Comparison of ENCODE assay signal across 28 cellular contexts in the genomic region with DNA sequence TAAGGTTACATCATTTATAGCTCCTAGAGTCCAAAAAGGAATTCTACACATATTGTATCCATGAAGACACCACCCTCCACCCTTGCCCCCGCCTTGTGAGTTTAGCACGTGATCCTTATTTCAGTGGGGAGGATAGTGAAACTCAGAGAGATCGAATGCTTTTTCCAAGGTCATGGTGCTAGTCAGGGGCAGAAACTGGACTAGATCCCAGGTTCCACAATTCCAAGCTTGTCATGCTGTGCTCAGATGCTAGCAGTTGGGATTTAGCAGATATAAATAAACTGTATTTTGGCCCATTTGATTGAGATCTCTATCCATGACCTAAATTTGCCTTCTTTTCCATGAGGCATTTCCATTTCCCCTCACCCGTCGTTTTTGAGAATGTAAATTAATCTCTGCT.
"Had no signal": no experiment of that assay in that cellular context is flagged by ENCODE, and none has a peak within 500 bp of the region (broad histone marks: within the 10 kb centered on the region; RNA-seq: fewer than 3 reads in every experiment).

No MANE protein-coding gene starts in this region.

- H3K4me1 Mint-ChIP-seq: activated CD4-positive, alpha-beta T cell treated with anti-CD3 and anti-CD28 coated beads for 36 hours; activated CD4-positive, alpha-beta T cell treated with anti-CD3 and anti-CD28 coated beads, Interleukin-2, amount 10 ng/mL, durations not matched to agents 7 days and 5 days; brain; WTC11 had no signal

- ATAC-seq: activated CD4-positive, alpha-beta T cell treated with anti-CD3 and anti-CD28 coated beads for 36 hours; activated CD4-positive, CD25-positive, alpha-beta regulatory T cell treated with anti-CD3 and anti-CD28 coated beads, Interleukin-2, amount 50 U/mL, for 24 hours; activated CD8-positive, alpha-beta T cell treated with anti-CD3 and anti-CD28 coated beads, Interleukin-2, amount 10 ng/mL, durations not matched to agents 7 days and 5 days; activated naive CD4-positive, alpha-beta T cell treated with anti-CD3 and anti-CD28 coated beads, Interleukin-2, amount 50 U/mL, for 72 hours; Panc1; WTC11 had no signal

- H3K27me3 Mint-ChIP-seq: activated CD4-positive, alpha-beta T cell treated with anti-CD3 and anti-CD28 coated beads for 36 hours; activated CD4-positive, alpha-beta T cell treated with anti-CD3 and anti-CD28 coated beads, Interleukin-2, amount 10 ng/mL, durations not matched to agents 7 days and 5 days; activated T-cell treated with anti-CD3 and anti-CD28 coated beads, Interleukin-2, amount 50 U/mL, for 24 hours; brain had no signal

- FAIRE-seq: bronchial epithelial cell, TTC549 had no signal

- H3K4me2 ChIP-seq: SK-N-SH had no signal

- H3K9me3 ChIP-seq: SJSA1, SK-N-SH had no signal

- H3K9ac ChIP-seq: SK-N-SH had no signal

- H3K27ac Mint-ChIP-seq: activated CD4-positive, alpha-beta T cell treated with anti-CD3 and anti-CD28 coated beads for 36 hours; activated CD4-positive, alpha-beta T cell treated with anti-CD3 and anti-CD28 coated beads, Interleukin-2, amount 10 ng/mL, durations not matched to agents 7 days and 5 days; activated CD8-positive, alpha-beta T cell treated with anti-CD3 and anti-CD28 coated beads, Interleukin-2, amount 10 ng/mL, durations not matched to agents 7 days and 5 days; activated naive CD4-positive, alpha-beta T cell treated with anti-CD3 and anti-CD28 coated beads for 36 hours; activated naive CD4-positive, alpha-beta T cell treated with anti-CD3 and anti-CD28 coated beads, Interleukin-2, amount 50 U/mL, for 72 hours; activated T-cell treated with anti-CD3 and anti-CD28 coated beads, Interleukin-2, amount 50 U/mL, for 24 hours; activated T-helper 1 cell treated with anti-CD3 and anti-CD28 coated beads, Interleukin-12 subunit alpha, Interleukin-12 subunit beta, Interleukin-2, Interleukin-4 antibody, amounts not matched to agents 30 ng/mL and 10 ng/mL and 1 ng/mL, durations not matched to agents 14 hours and 24 hours and 36 hours; brain; T-helper 1 cell treated with Interleukin-12 subunit alpha and Interleukin-12 subunit beta and Interleukin-4 antibody, amounts not matched to agents 30 μg/mL and 1 μg/mL, for 36 hours; T-helper 2 cell treated with Interferon-gamma antibody and Interleukin-4, amounts not matched to agents 5 μg/mL and 100 μg/mL, for 36 hours; WTC11 had no signal

- H3K4me1 ChIP-seq: SJSA1 had no signal

- H3K27ac ChIP-seq: SJSA1 had no signal

- H3K36me3 Mint-ChIP-seq: activated naive CD4-positive, alpha-beta T cell treated with anti-CD3 and anti-CD28 coated beads, Interleukin-2, amount 50 U/mL, for 72 hours; brain; WTC11 had no signal

- H3K4me3 ChIP-seq: SJSA1 had no signal

- DNase-seq: activated CD4-positive, alpha-beta T cell treated with anti-CD3 and anti-CD28 coated beads for 36 hours; activated CD4-positive, alpha-beta T cell treated with anti-CD3 and anti-CD28 coated beads, Interleukin-2, amount 10 ng/mL, durations not matched to agents 7 days and 5 days; activated CD4-positive, alpha-beta T cell treated with anti-CD3 and anti-CD28 coated beads, Interleukin-2, amount 50 U/mL, for 48 hours; activated CD8-positive, alpha-beta T cell treated with anti-CD3 and anti-CD28 coated beads, Interleukin-2, amount 10 ng/mL, durations not matched to agents 7 days and 5 days; activated gamma-delta T cell treated with Interleukin-2 at 50 U/mL for 16 hours; activated naive CD4-positive, alpha-beta T cell treated with anti-CD3 and anti-CD28 coated beads for 36 hours; activated T-cell treated with anti-CD3 and anti-CD28 coated beads, Interleukin-2, amount 50 U/mL, for 24 hours; anterior cingulate cortex; Karpas-422; KBM-7; NCI-H1436 treated with DMSO at 0.1 percent for 48 hours; NCI-H1694 treated with DMSO at 0.1 percent for 48 hours; NCI-H2029; NCI-H345; NCI-H524 treated with DMSO at 0.1 percent for 48 hours; SHP77 treated with DMSO at 0.1 percent for 48 hours; SK-N-SH had no signal

- H3K4me3 Mint-ChIP-seq: activated CD4-positive, alpha-beta T cell treated with anti-CD3 and anti-CD28 coated beads for 36 hours; activated CD4-positive, alpha-beta T cell treated with anti-CD3 and anti-CD28 coated beads, Interleukin-2, amount 10 ng/mL, durations not matched to agents 7 days and 5 days; activated CD8-positive, alpha-beta T cell treated with anti-CD3 and anti-CD28 coated beads, Interleukin-2, amount 10 ng/mL, durations not matched to agents 7 days and 5 days; activated naive CD4-positive, alpha-beta T cell treated with anti-CD3 and anti-CD28 coated beads for 36 hours; activated T-cell treated with anti-CD3 and anti-CD28 coated beads, Interleukin-2, amount 50 U/mL, for 24 hours; activated T-helper 1 cell treated with anti-CD3 and anti-CD28 coated beads, Interleukin-12 subunit alpha, Interleukin-12 subunit beta, Interleukin-2, Interleukin-4 antibody, amounts not matched to agents 30 ng/mL and 10 ng/mL and 1 ng/mL, durations not matched to agents 14 hours and 24 hours and 36 hours; brain; T-helper 1 cell treated with Interleukin-12 subunit alpha and Interleukin-12 subunit beta and Interleukin-4 antibody, amounts not matched to agents 30 μg/mL and 1 μg/mL, for 36 hours; T-helper 2 cell treated with Interferon-gamma antibody and Interleukin-4, amounts not matched to agents 5 μg/mL and 100 μg/mL, for 36 hours; WTC11 had no signal

- H3K9me3 Mint-ChIP-seq: activated CD4-positive, alpha-beta T cell treated with anti-CD3 and anti-CD28 coated beads, Interleukin-2, amount 10 ng/mL, durations not matched to agents 7 days and 5 days; activated naive CD4-positive, alpha-beta T cell treated with anti-CD3 and anti-CD28 coated beads for 36 hours; activated T-helper 1 cell treated with anti-CD3 and anti-CD28 coated beads, Interleukin-12 subunit alpha, Interleukin-12 subunit beta, Interleukin-2, Interleukin-4 antibody, amounts not matched to agents 30 ng/mL and 10 ng/mL and 1 ng/mL, durations not matched to agents 14 hours and 24 hours and 36 hours; brain; T-helper 1 cell treated with Interleukin-12 subunit alpha and Interleukin-12 subunit beta and Interleukin-4 antibody, amounts not matched to agents 30 μg/mL and 1 μg/mL, for 36 hours; T-helper 2 cell treated with Interferon-gamma antibody and Interleukin-4, amounts not matched to agents 5 μg/mL and 100 μg/mL, for 36 hours; WTC11 had no signal

- H3K27me3 ChIP-seq: SJSA1 had no signal

- H3K36me3 ChIP-seq: SJSA1 had no signal
